Comparison of ENCODE assay signal across 9 cellular contexts in the genomic region with DNA sequence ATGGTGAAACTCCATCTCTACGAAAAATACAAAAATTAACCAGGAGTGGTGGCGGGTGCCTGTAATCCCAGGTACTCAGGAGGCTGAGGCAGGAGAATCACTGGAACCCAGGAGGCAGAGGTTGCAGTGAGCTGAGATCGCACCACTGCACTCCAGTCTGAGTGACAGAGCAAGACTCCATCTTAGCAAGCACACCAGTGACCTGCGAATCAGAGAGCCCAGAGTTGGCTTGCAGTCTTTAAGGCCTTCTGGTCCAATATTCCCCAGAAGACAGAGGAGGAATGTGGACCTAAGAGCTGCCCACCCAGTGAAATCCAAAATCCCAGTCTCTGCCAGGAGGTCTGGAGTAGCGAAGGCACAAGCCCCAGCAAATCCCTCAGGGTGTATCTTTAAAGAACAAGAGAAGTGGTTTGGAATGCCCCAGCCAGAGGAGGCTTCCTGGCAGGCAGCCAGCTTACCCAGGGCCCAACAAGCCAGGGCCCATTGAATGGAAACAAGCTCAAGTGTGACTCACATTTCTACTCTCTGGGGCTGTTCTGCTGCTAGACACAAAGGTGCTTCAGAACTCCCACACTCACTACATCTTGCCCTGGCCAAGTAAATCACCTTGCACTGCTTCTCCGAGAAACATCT. TPM values are rescaled to one million over a fixed set of nuclear protein-coding genes. Genes with fewer than 3 reads are reported as not detected.
DNase-seq lines count a peak whose midpoint lies in the region; ATAC-seq and TF ChIP-seq lines count a peak whose summit lies in the region.
"Had no signal": no experiment of that assay in that cellular context is flagged by ENCODE, and none has a peak within 500 bp of the region (broad histone marks: within the 10 kb centered on the region; RNA-seq: fewer than 3 reads in every experiment).

No MANE protein-coding gene starts in this region.

- TF ChIP-seq POLR2A in uterus (IDR thresholded peaks at IDR 0.05), result no peak

- peak; percentile 82 for ATAC-seq in GM18868 (IDR thresholded peaks at IDR 0.05; ENCODE audit: unreplicated experiment)
- no peak for ATAC-seq in HG02973 (IDR thresholded peaks at IDR 0.05; ENCODE audit: unreplicated experiment)
- ATAC-seq: heart right ventricle had no signal

- POLR2A ChIA-PET in CD4-positive, alpha-beta memory T cell (lab: Charles Lee; ENCODE audit: partially characterized antibody), result no interaction called here

- H3K27ac Mint-ChIP-seq in activated T-helper 1 cell treated with anti-CD3 and anti-CD28 coated beads, Interleukin-12 subunit alpha, Interleukin-12 subunit beta, Interleukin-2, Interleukin-4 antibody, amounts not matched to agents 30 ng/mL and 10 ng/mL and 1 ng/mL, durations not matched to agents 14 hours and 24 hours and 36 hours, result no peak overlapping the region
- H3K27ac Mint-ChIP-seq in CD4-positive, alpha-beta memory T cell, result peak overlapping the region in 1 of 7 donors; percentile 14

- H3K4me1 ChIP-seq in uterus, result peaks cover 0 to 4% of the 10 kb centered on the region in 2 donors
- no peaks in the 10 kb centered on the region for H3K4me1 ChIP-seq in CD4-positive, alpha-beta memory T cell (ENCODE audit: insufficient read depth, low read length)

- H3K9me3 Mint-ChIP-seq in activated T-helper 1 cell treated with anti-CD3 and anti-CD28 coated beads, Interleukin-12 subunit alpha, Interleukin-12 subunit beta, Interleukin-2, Interleukin-4 antibody, amounts not matched to agents 30 ng/mL and 10 ng/mL and 1 ng/mL, durations not matched to agents 14 hours and 24 hours and 36 hours, result no peaks in the 10 kb centered on the region
- H3K9me3 Mint-ChIP-seq in CD4-positive, alpha-beta memory T cell, result no peaks in the 10 kb centered on the region

- H3K36me3 Mint-ChIP-seq in activated T-helper 1 cell treated with anti-CD3 and anti-CD28 coated beads, Interleukin-12 subunit alpha, Interleukin-12 subunit beta, Interleukin-2, Interleukin-4 antibody, amounts not matched to agents 30 ng/mL and 10 ng/mL and 1 ng/mL, durations not matched to agents 14 hours and 24 hours and 36 hours (ENCODE audit: low read depth), result no peaks in the 10 kb centered on the region
- no peaks in the 10 kb centered on the region for H3K36me3 Mint-ChIP-seq in CD4-positive, alpha-beta memory T cell

- H3K27me3 Mint-ChIP-seq in activated T-helper 1 cell treated with anti-CD3 and anti-CD28 coated beads, Interleukin-12 subunit alpha, Interleukin-12 subunit beta, Interleukin-2, Interleukin-4 antibody, amounts not matched to agents 30 ng/mL and 10 ng/mL and 1 ng/mL, durations not matched to agents 14 hours and 24 hours and 36 hours (ENCODE audit: insufficient read depth), result peaks cover 13% of the 10 kb centered on the region
- no peaks in the 10 kb centered on the region for H3K27me3 Mint-ChIP-seq in CD4-positive, alpha-beta memory T cell

- intact Hi-C loops in uterus (cut with DNase I; ENCODE audit: low total_unique reads), result no loop called here
- intact Hi-C loops in activated T-helper 1 cell treated with anti-CD3 and anti-CD28 coated beads, Interleukin-12 subunit alpha, Interleukin-12 subunit beta, Interleukin-2, Interleukin-4 antibody, amounts not matched to agents 30 ng/mL and 10 ng/mL and 1 ng/mL, durations not matched to agents 14 hours and 24 hours and 36 hours (cut with micrococcal nuclease), result no loop called here
- intact Hi-C loops in CD4-positive, alpha-beta memory T cell (cut with micrococcal nuclease), result no loop called here

- no peak overlapping the region for H3K4me3 Mint-ChIP-seq in activated T-helper 1 cell treated with anti-CD3 and anti-CD28 coated beads, Interleukin-12 subunit alpha, Interleukin-12 subunit beta, Interleukin-2, Interleukin-4 antibody, amounts not matched to agents 30 ng/mL and 10 ng/mL and 1 ng/mL, durations not matched to agents 14 hours and 24 hours and 36 hours
- H3K4me3 Mint-ChIP-seq in CD4-positive, alpha-beta memory T cell, result no peak overlapping the region

- H3K27ac ChIP-seq in uterus, result peak overlapping the region; percentile 26 to 47
- H3K27ac ChIP-seq in CD4-positive, alpha-beta memory T cell (ENCODE audit: low read depth, low read length), result no peak overlapping the region
- H3K27ac ChIP-seq: heart right ventricle had no signal

- no peaks in the 10 kb centered on the region for H3K36me3 ChIP-seq in uterus
- H3K36me3 ChIP-seq in CD4-positive, alpha-beta memory T cell (ENCODE audit: insufficient read depth, low read length), result no peaks in the 10 kb centered on the region

- DNase-seq in NCI-H1694 treated with DMSO at 0.1 percent for 48 hours (lab: John Stamatoyannopoulos, UW) (peak; percentile 28), activated T-cell treated with anti-CD3 and anti-CD28 coated beads for 4 hours (peak; percentile 33), iPS-NIHi11 (ENCODE audit: low spot score) (peak; percentile 57), uterus (peak in 1 of 2 donors; percentile 44)
- DNase-seq in activated T-helper 1 cell treated with anti-CD3 and anti-CD28 coated beads, Interleukin-12 subunit alpha, Interleukin-12 subunit beta, Interleukin-2, Interleukin-4 antibody, amounts not matched to agents 30 ng/mL and 10 ng/mL and 1 ng/mL, durations not matched to agents 14 hours and 24 hours and 36 hours (ENCODE audit: low spot score), result no peak
- no peak for DNase-seq in CD4-positive, alpha-beta memory T cell

- no peaks in the 10 kb centered on the region for H3K27me3 ChIP-seq in uterus
- H3K27me3 ChIP-seq in CD4-positive, alpha-beta memory T cell (ENCODE audit: insufficient read depth, low read length), result no peaks in the 10 kb centered on the region
- H3K27me3 ChIP-seq: heart right ventricle had no signal

- TF ChIP-seq CTCF in uterus (IDR thresholded peaks at IDR 0.05), result no peak

- CTCF ChIA-PET in CD4-positive, alpha-beta memory T cell (lab: Charles Lee; ENCODE audit: partially characterized antibody), result no interaction called here

- no peaks in the 10 kb centered on the region for H3K4me1 Mint-ChIP-seq in activated T-helper 1 cell treated with anti-CD3 and anti-CD28 coated beads, Interleukin-12 subunit alpha, Interleukin-12 subunit beta, Interleukin-2, Interleukin-4 antibody, amounts not matched to agents 30 ng/mL and 10 ng/mL and 1 ng/mL, durations not matched to agents 14 hours and 24 hours and 36 hours (ENCODE audit: low read depth)
- H3K4me1 Mint-ChIP-seq in CD4-positive, alpha-beta memory T cell, result no peaks in the 10 kb centered on the region

- no peaks in the 10 kb centered on the region for H3K9me3 ChIP-seq in uterus
- H3K9me3 ChIP-seq in CD4-positive, alpha-beta memory T cell (ENCODE audit: control insufficient read depth in 1 of 2, low read length in 2 of 2), result no peaks in the 10 kb centered on the region

- no peak overlapping the region for H3K4me3 ChIP-seq in uterus
- no peak overlapping the region for H3K4me3 ChIP-seq in CD4-positive, alpha-beta memory T cell (ENCODE audit: low read length in 2 of 2)
- H3K4me3 ChIP-seq: heart right ventricle had no signal

RNA-seq across cellular contexts. Expression of a gene that starts 23.9 kb away (rescaled TPM):
- total RNA-seq in uterus, result 10 to 100 TPM in 3 of 4 donors, 1 to 10 TPM in 1; 9.7 to 45.5 (median 37.6) TPM
- total RNA-seq in activated T-helper 1 cell treated with anti-CD3 and anti-CD28 coated beads, Interleukin-12 subunit alpha, Interleukin-12 subunit beta, Interleukin-2, Interleukin-4 antibody, amounts not matched to agents 30 ng/mL and 10 ng/mL and 1 ng/mL, durations not matched to agents 14 hours and 24 hours and 36 hours, result 0.41 and 0.42 TPM in 2 replicates
- under 1 TPM in 1 of 2 experiments, not detected in 1; 0.12 TPM for total RNA-seq in CD4-positive, alpha-beta memory T cell
- polyA plus RNA-seq in CD4-positive, alpha-beta memory T cell, result under 1 TPM; 0.09 to 0.10 TPM

Comparison
In these comparisons a context has a peak if more than half of its experiments do, and no peak if none do; other contexts are left out.
1. DNase-seq: peak in NCI-H1694 treated with DMSO at 0.1 percent for 48 hours (single experiment), activated T-cell treated with anti-CD3 and anti-CD28 coated beads for 4 hours (single experiment) and iPS-NIHi11 (single experiment); none in activated T-helper 1 cell treated with anti-CD3 and anti-CD28 coated beads, Interleukin-12 subunit alpha, Interleukin-12 subunit beta, Interleukin-2, Interleukin-4 antibody, amounts not matched to agents 30 ng/mL and 10 ng/mL and 1 ng/mL, durations not matched to agents 14 hours and 24 hours and 36 hours (single experiment) and CD4-positive, alpha-beta memory T cell (0 of 5).